ENCODE assay signal across 12 cellular contexts in genomic region chr5:157059093-157059539, GRCh38. TPM values are rescaled to one million over a fixed set of nuclear protein-coding genes. Genes with fewer than 3 reads are reported as not detected.
DNase-seq lines count a peak whose midpoint lies in the region; ATAC-seq, FAIRE-seq and TF ChIP-seq lines count a peak whose summit lies in the region.
"Had no signal": no experiment of that assay in that cellular context is flagged by ENCODE, and none has a peak within 500 bp of the region (broad histone marks: within the 10 kb centered on the region; RNA-seq: fewer than 3 reads in every experiment).

Gene HAVCR1 (minus strand): TSS chr5:157059116. CDS start chr5:157057943, 1,173 bp downstream.

- ATAC-seq in GM19438 (IDR thresholded peaks at IDR 0.05; ENCODE audit: low read depth, unreplicated experiment) = peak; percentile 69
- peak; percentile 82 for ATAC-seq in HG03175 (IDR thresholded peaks at IDR 0.05; ENCODE audit: unreplicated experiment)
- ATAC-seq: activated CD4-positive, alpha-beta T cell treated with anti-CD3 and anti-CD28 coated beads for 36 hours; activated T-helper 17 cell treated with anti-CD3 and anti-CD28 coated beads, Interleukin-2, amount 50 U/mL, for 72 hours; heart left ventricle had no signal

- WGBS in H1 (ENCODE audit: extremely low coverage in 1 of 2, insufficient coverage in 1 of 2, insufficient read length in 1 of 2, insufficient replicate concordance in 2 of 2, low coverage in 1 of 2, low lambda C conversion rate in 2 of 2, missing lambda C conversion rate in 1 of 2), 2 experiments = 88% methylated on average over 8 of the region's 9 CpGs; no CpG with 5 or more reads in 1 of the 2 experiments
- 35 to 68% (median 65%) methylated on average over 9 of the region's 9 CpGs for WGBS in small intestine, 3 donors

- H2BK12ac ChIP-seq in H1 (ENCODE audit: low read depth, low read length) = no peak within 1 kb of the TSS

- no peak within 1 kb of the TSS for H3K56ac ChIP-seq in H1 (replicated peaks; ENCODE audit: insufficient read length, low read depth, low read length)

- no peak within 1 kb of the TSS for H3K4ac ChIP-seq in H1 (replicated peaks; ENCODE audit: insufficient read length, low read depth, low read length)

- no peak within 1 kb of the TSS for H2BK15ac ChIP-seq in H1 (ENCODE audit: low read length)

- DNase-seq in H1 (ENCODE audit: low read depth in 1 of 2, low spot score in 2 of 2) (no peak), small intestine (peak; percentile 1), SIG-M5 (lab: John Stamatoyannopoulos, UW) (no peak), activated gamma-delta T cell treated with Interleukin-2 at 50 U/mL for 16 hours (no peak)
- no peak for DNase-seq in activated naive CD4-positive, alpha-beta T cell (lab: John Stamatoyannopoulos, UW)
- DNase-seq: activated CD4-positive, alpha-beta T cell treated with anti-CD3 and anti-CD28 coated beads for 36 hours; heart left ventricle; NCI-H1930; retina had no signal

- no peak for TF ChIP-seq EP300 in H1 (IDR thresholded peaks at IDR 0.05; ENCODE audit: borderline replicate concordance in 1 of 2, low read depth in 2 of 2, low read length in 2 of 2)

- no peak for TF ChIP-seq RAD21 in H1 (IDR thresholded peaks at IDR 0.05 in 1 of 2, conservative IDR thresholded peaks at IDR 0.05 in 1 of 2; ENCODE audit: low read depth in 2 of 2, low read length in 2 of 2)

- no peaks in the 10 kb centered on the region for H3K79me1 ChIP-seq in H1 (ENCODE audit: low read depth, low read length)

- CTCF ChIA-PET in H1 (lab: Charles Lee; ENCODE audit: partially characterized antibody) = interaction anchor here (0.6 to 1.1 kb wide), 2 partner anchors 11 to 90 kb away, joined by 3 to 4 read pairs; no protein-coding TSS in a partner anchor

- H3K36me3 ChIP-seq in H1 (ENCODE audit: control insufficient read depth in 2 of 4, insufficient read depth in 4 of 4, low read length in 3 of 4) (no peaks in the 10 kb centered on the region), small intestine (ENCODE audit: control insufficient read depth in 2 of 2, insufficient read depth in 2 of 2, low read length in 2 of 2) (no peaks in the 10 kb centered on the region)
- H3K36me3 ChIP-seq: heart left ventricle had no signal

- H3K18ac ChIP-seq in H1 (ENCODE audit: extremely low read depth, low read length) = no peak within 1 kb of the TSS

- H3K9ac ChIP-seq in H1 (replicated peaks in 1 of 4; ENCODE audit: extremely low read depth in 1 of 4, low read depth in 3 of 4, low read length in 3 of 4) = no peak within 1 kb of the TSS

- H4K8ac ChIP-seq in H1 (ENCODE audit: extremely low read depth, insufficient read depth, low read length) = no peak within 1 kb of the TSS

- H3K79me2 ChIP-seq in H1 (ENCODE audit: control insufficient read depth in 1 of 2, insufficient read depth in 2 of 2, low read length in 2 of 2) = no peaks in the 10 kb centered on the region

- H4K91ac ChIP-seq in H1 (replicated peaks; ENCODE audit: insufficient read length, low read length) = no peak within 1 kb of the TSS

- H3K4me1 ChIP-seq in H1 (replicated peaks in 1 of 4; ENCODE audit: control insufficient read depth in 3 of 4, insufficient read depth in 4 of 4, low read length in 3 of 4) (no peaks in the 10 kb centered on the region), small intestine (ENCODE audit: control insufficient read depth in 2 of 2, insufficient read depth in 1 of 2, low read depth in 1 of 2, low read length in 1 of 2) (no peaks in the 10 kb centered on the region)
- H3K4me1 ChIP-seq: heart left ventricle had no signal

- no peak within 1 kb of the TSS for H3K4me2 ChIP-seq in H1 (ENCODE audit: insufficient read depth in 1 of 2, low read depth in 2 of 2, low read length in 2 of 2)

- H3K23ac ChIP-seq in H1 (ENCODE audit: insufficient read length) = no peak within 1 kb of the TSS

- H4K5ac ChIP-seq in H1 (ENCODE audit: insufficient read length, low read depth, low read length) = no peak within 1 kb of the TSS

- TF ChIP-seq POLR2A in H1 (IDR thresholded peaks at IDR 0.05; ENCODE audit: control extremely low read depth in 1 of 2, low read depth in 2 of 2, low read length in 2 of 2) = no peak

- H3K9me3 ChIP-seq in H1 (ENCODE audit: insufficient read depth in 2 of 2, low read depth in 1 of 2, low read length in 1 of 2) (no peaks in the 10 kb centered on the region), small intestine (ENCODE audit: control insufficient read depth, low read depth) (no peaks in the 10 kb centered on the region)
- H3K9me3 ChIP-seq: heart left ventricle had no signal

- H2BK20ac ChIP-seq in H1 (ENCODE audit: low read length) = no peak within 1 kb of the TSS

- H3K4me3 ChIP-seq in H1 (ENCODE audit: extremely low read depth in 1 of 4, insufficient read depth in 2 of 4, low read depth in 3 of 4, low read length in 4 of 4) (no peak within 1 kb of the TSS), small intestine (ENCODE audit: low read depth in 1 of 2, low read length in 2 of 2) (no peak within 1 kb of the TSS)
- H3K4me3 ChIP-seq: heart left ventricle had no signal

- POLR2A ChIA-PET in H1 (lab: Charles Lee; ENCODE audit: partially characterized antibody) = no interaction called here

- H3K14ac ChIP-seq in H1 (ENCODE audit: insufficient read length) = no peak within 1 kb of the TSS

- no peak for TF ChIP-seq CTCF in H1 (IDR thresholded peaks at IDR 0.05; ENCODE audit: control extremely low read depth in 1 of 3, insufficient read depth in 1 of 3, low read depth in 1 of 3, low read length in 3 of 3)

- peak within 1 kb of the TSS; percentile 54; the same call in 1 of the 2 replicates for H2AFZ ChIP-seq in H1 (ENCODE audit: low read length)

- H3K27ac ChIP-seq in H1 (ENCODE audit: low read depth, low read length) (no peak within 1 kb of the TSS), small intestine (ENCODE audit: low read depth in 1 of 2, low read length in 1 of 2) (no peak within 1 kb of the TSS)
- H3K27ac ChIP-seq: heart left ventricle had no signal

- no peaks in the 10 kb centered on the region; the same call in 1 of the 2 replicates for H3K23me2 ChIP-seq in H1 (ENCODE audit: low read depth, low read length)

- no peaks in the 10 kb centered on the region for H4K20me1 ChIP-seq in H1 (replicated peaks in 1 of 2; ENCODE audit: control insufficient read depth in 1 of 2, insufficient read depth in 2 of 2, low read length in 2 of 2)

- H2BK5ac ChIP-seq in H1 (ENCODE audit: low read depth, low read length) = no peak within 1 kb of the TSS

- H2AK5ac ChIP-seq in H1 (ENCODE audit: low read depth, low read length) = no peak within 1 kb of the TSS

- FAIRE-seq in H1 (lab: Jason Lieb, UNC) = no peak
- FAIRE-seq in small intestine (lab: Jason Lieb, UNC) = no peak

- no peak within 1 kb of the TSS for H2BK120ac ChIP-seq in H1 (replicated peaks; ENCODE audit: low read depth, low read length)

- H3K27me3 ChIP-seq in H1 (replicated peaks in 1 of 4; ENCODE audit: control insufficient read depth in 3 of 4, extremely low read depth in 1 of 4, insufficient read depth in 3 of 4, low read length in 3 of 4) (no peaks in the 10 kb centered on the region), small intestine (ENCODE audit: control insufficient read depth in 2 of 2, insufficient read depth in 2 of 2, low read length in 2 of 2) (no peaks in the 10 kb centered on the region)
- H3K27me3 ChIP-seq: heart left ventricle had no signal

TF ChIP-seq in H1, 55 proteins besides CTCF, POLR2A, EP300 and RAD21:
- TF ChIP-seq ZNF274 (IDR thresholded peaks at IDR 0.05; ENCODE audit: borderline replicate concordance, extremely low read depth, low read length) (no peak), PHF8 (conservative IDR thresholded peaks at IDR 0.05; ENCODE audit: low read depth, low read length) (no peak), SUZ12 (IDR thresholded peaks at IDR 0.05; ENCODE audit: low read length) (no peak), CHD2 (IDR thresholded peaks at IDR 0.05; ENCODE audit: low read length) (no peak), TEAD4 (IDR thresholded peaks at IDR 0.05; ENCODE audit: low read depth, low read length) (no peak), RBBP5 (IDR thresholded peaks at IDR 0.05; ENCODE audit: borderline replicate concordance, low read depth, low read length) (no peak), CBX8 (IDR thresholded peaks at IDR 0.05; ENCODE audit: borderline replicate concordance, low read depth, low read length) (no peak), TCF12 (IDR thresholded peaks at IDR 0.05; ENCODE audit: low read depth, low read length) (no peak)

RNA-seq across cellular contexts. Expression of gene HAVCR1, which starts in this region (rescaled TPM):
- total RNA-seq in H1 (2021; fragmentation: NEBNext Ultra II Directional; extraction: Animal tissue kit (Norgen Biotek cat#: 25700)) = not detected in 2 replicates
- polyA plus RNA-seq in H1 (2011; rRNA removed) (not detected in 2 replicates), small intestine (under 1 TPM in 1 of 3 donors, not detected in 2; 0.10 TPM)
- not detected for polyA plus RNA-seq in H1 (2011; cell fraction: cytosol; rRNA removed)
- not detected for polyA plus RNA-seq in H1 (2011; cell fraction: nucleus; rRNA removed)
- not detected in 4 replicates for polyA plus RNA-seq in H1 (2012, experiment 1 of 2)
- not detected for polyA plus RNA-seq in H1 (2012, experiment 2 of 2)
- 0.04 TPM for polyA plus RNA-seq in H1 (2013, experiment 1 of 2)
- 0.04 TPM for polyA plus RNA-seq in H1 (2013, experiment 2 of 2)
- not detected in 2 replicates for polyA minus RNA-seq in H1 (2011; rRNA and poly(A)+ RNA removed)
- polyA minus RNA-seq in H1 (2011; cell fraction: cytosol; rRNA and poly(A)+ RNA removed) = not detected
- not detected for polyA minus RNA-seq in H1 (2011; cell fraction: nucleus; rRNA and poly(A)+ RNA removed)
- polyA plus RNA-seq: heart left ventricle had no signal

Comparison
In these comparisons a context has a peak if more than half of its experiments do, and no peak if none do; other contexts are left out.
1. Peak in DNase-seq in small intestine; RNA of the gene not detected or under 1 TPM.